Comparison of ENCODE assay signal across 6 cellular contexts in genomic region chr12:55706840-55707671, GRCh38. TPM values are rescaled to one million over a fixed set of nuclear protein-coding genes. Genes with fewer than 3 reads are reported as not detected.
DNase-seq lines count a peak whose midpoint lies in the region; ATAC-seq and TF ChIP-seq lines count a peak whose summit lies in the region.

No MANE protein-coding gene starts in this region.

- H3K4me3 Mint-ChIP-seq in naive thymus-derived CD4-positive, alpha-beta T cell = peak overlapping the region; percentile 55 to 92 (median 81)

- H3K27me3 Mint-ChIP-seq in naive thymus-derived CD4-positive, alpha-beta T cell = peaks cover 0 to 65% (median 25%) of the 10 kb centered on the region in 5 donors

- H3K27ac ChIP-seq in naive thymus-derived CD4-positive, alpha-beta T cell (ENCODE audit: low read depth, low read length) = no peak overlapping the region

- peaks cover 13 to 23% (median 20%) of the 10 kb centered on the region in 7 donors for H3K4me1 Mint-ChIP-seq in naive thymus-derived CD4-positive, alpha-beta T cell

- intact Hi-C loops in naive thymus-derived CD4-positive, alpha-beta T cell (cut with micrococcal nuclease) = loop anchor here in 1 of 2 donors (5.0 kb wide), 1 partner anchor 60 kb away; no protein-coding TSS in a partner anchor

- ATAC-seq in HG02981 (IDR thresholded peaks at IDR 0.05; ENCODE audit: unreplicated experiment) = peak; percentile 9
- peak; percentile 47 for ATAC-seq in naive thymus-derived CD4-positive, alpha-beta T cell
- no peak for ATAC-seq in HG02678 (IDR thresholded peaks at IDR 0.05; ENCODE audit: unreplicated experiment)

- no peaks in the 10 kb centered on the region for H3K9me3 ChIP-seq in naive thymus-derived CD4-positive, alpha-beta T cell (ENCODE audit: control insufficient read depth in 2 of 3, low read length in 3 of 3)

- no peaks in the 10 kb centered on the region for H3K36me3 ChIP-seq in naive thymus-derived CD4-positive, alpha-beta T cell (ENCODE audit: control insufficient read depth in 2 of 3, insufficient read depth in 3 of 3, low read length in 3 of 3)

- H3K36me3 Mint-ChIP-seq in naive thymus-derived CD4-positive, alpha-beta T cell = no peaks in the 10 kb centered on the region

- DNase-seq in astrocyte of the cerebellum (ENCODE audit: low read depth) (no peak), RKO (ENCODE audit: low spot score) (no peak)
- DNase-seq in naive thymus-derived CD4-positive, alpha-beta T cell = no peak
- DNase-seq in activated CD4-positive, alpha-beta T cell treated with anti-CD3 and anti-CD28 coated beads for 1 hour = no peak

- CTCF ChIA-PET in naive thymus-derived CD4-positive, alpha-beta T cell (lab: Charles Lee) = no interaction called here

- peaks cover 4 to 7% of the 10 kb centered on the region in 2 donors for H3K4me1 ChIP-seq in naive thymus-derived CD4-positive, alpha-beta T cell (ENCODE audit: control insufficient read depth in 2 of 2, insufficient read depth in 2 of 2, low read length in 2 of 2)

- in situ Hi-C loops in astrocyte of the cerebellum (cut with HindIII; ENCODE audit: low sequenced_read_pairs) = no loop called here

- no peaks in the 10 kb centered on the region for H3K9me3 Mint-ChIP-seq in naive thymus-derived CD4-positive, alpha-beta T cell

- H3K27me3 ChIP-seq in naive thymus-derived CD4-positive, alpha-beta T cell (ENCODE audit: control insufficient read depth in 2 of 2, insufficient read depth in 2 of 2, low read length in 2 of 2) = no peaks in the 10 kb centered on the region

- no peak for TF ChIP-seq CTCF in astrocyte of the cerebellum (IDR thresholded peaks at IDR 0.05; ENCODE audit: low read depth, low read length, missing control alignments)

- H3K27ac Mint-ChIP-seq in naive thymus-derived CD4-positive, alpha-beta T cell = peak overlapping the region in 3 of 9 donors; percentile 25 to 63 (median 59)

- POLR2A ChIA-PET in naive thymus-derived CD4-positive, alpha-beta T cell (lab: Charles Lee) = interaction anchor here (1.5 to 2.2 kb wide), 2 partner anchors 9 to 10 kb away, joined by 4 to 11 read pairs; partner anchors contain the start of gene BLOC1S1

- peak overlapping the region; percentile 47 for H3K4me3 ChIP-seq in astrocyte of the cerebellum (ENCODE audit: low read depth, low read length)
- H3K4me3 ChIP-seq in naive thymus-derived CD4-positive, alpha-beta T cell (ENCODE audit: low read length) = no peak overlapping the region

RNA-seq across cellular contexts. Expression of gene ITGA7, which starts 0.6 kb away (rescaled TPM):
- 1 to 10 TPM; 1.4 to 4.6 (median 3.6) TPM for total RNA-seq in naive thymus-derived CD4-positive, alpha-beta T cell
- not detected for polyA plus RNA-seq in naive thymus-derived CD4-positive, alpha-beta T cell

RNA-seq across cellular contexts. Expression of gene BLOC1S1, which starts 8.8 kb away (rescaled TPM):
- 100 to 1,000 TPM in 1 of 5 experiments, 10 to 100 TPM in 4; 37.6 to 112 (median 71.5) TPM for total RNA-seq in naive thymus-derived CD4-positive, alpha-beta T cell
- polyA plus RNA-seq in naive thymus-derived CD4-positive, alpha-beta T cell = 100 to 1,000 TPM in 1 of 2 donors, 10 to 100 TPM in 1; 83.5 to 102 TPM

RNA-seq across cellular contexts. Expression of gene RDH5, which starts 13.1 kb away (rescaled TPM):
- total RNA-seq in naive thymus-derived CD4-positive, alpha-beta T cell = 10 to 100 TPM; 14.6 to 24.9 (median 15.9) TPM
- 1 to 10 TPM in 1 of 2 donors, under 1 TPM in 1; 0.67 to 1.3 TPM for polyA plus RNA-seq in naive thymus-derived CD4-positive, alpha-beta T cell

RNA-seq across cellular contexts. Expression of gene CD63, which starts 21.8 kb away (rescaled TPM):
- total RNA-seq in naive thymus-derived CD4-positive, alpha-beta T cell = 100 to 1,000 TPM in 2 of 5 experiments, 10 to 100 TPM in 3; 43.2 to 216 (median 54.3) TPM
- polyA plus RNA-seq in naive thymus-derived CD4-positive, alpha-beta T cell = 10 to 100 TPM; 68.7 to 69.8 TPM

RNA-seq across cellular contexts. Expression of gene GDF11, which starts 35.9 kb away (rescaled TPM):
- total RNA-seq in naive thymus-derived CD4-positive, alpha-beta T cell = 10 to 100 TPM in 3 of 5 experiments, 1 to 10 TPM in 2; 6.6 to 16.2 (median 12.0) TPM
- under 1 TPM; 0.79 TPM for polyA plus RNA-seq in naive thymus-derived CD4-positive, alpha-beta T cell
